In genomic region chr11:65921033-65921555, GRCh38 we compare ENCODE assay signal across 1 cellular context.
TF ChIP-seq lines count a peak whose summit lies in the region.

No MANE protein-coding gene starts in this region.

TF ChIP-seq in GM12878, 131 proteins besides CTCF, POLR2A, EP300 and RAD21:
- TF ChIP-seq ZBTB4 (CRISPR knock-in tag; IDR thresholded peaks at IDR 0.05) (no peak), MEF2A (IDR thresholded peaks at IDR 0.05; ENCODE audit: insufficient read depth, low read depth, low read length) (no peak), RELA (IDR thresholded peaks at IDR 0.05; ENCODE audit: borderline replicate concordance, partially characterized antibody) (no peak), ZNF274 (IDR thresholded peaks at IDR 0.05; ENCODE audit: insufficient read depth, insufficient read length) (no peak), SMC3 (IDR thresholded peaks at IDR 0.05; ENCODE audit: borderline replicate concordance, low read length) (no peak), CBX5 (IDR thresholded peaks at IDR 0.05; ENCODE audit: low read depth) (no peak), ZNF384 (IDR thresholded peaks at IDR 0.05; ENCODE audit: borderline replicate concordance, low read depth, low read length) (no peak), ASH2L (IDR thresholded peaks at IDR 0.05; ENCODE audit: borderline replicate concordance, low read depth) (no peak), KLF5 (IDR thresholded peaks at IDR 0.05; ENCODE audit: partially characterized antibody) (no peak), E2F4 (IDR thresholded peaks at IDR 0.05; ENCODE audit: low read depth, low read length) (no peak), ESRRA (IDR thresholded peaks at IDR 0.05; ENCODE audit: low read length) (no peak), CREB1 (IDR thresholded peaks at IDR 0.05; ENCODE audit: low read depth) (no peak), TAF1 (IDR thresholded peaks at IDR 0.05; ENCODE audit: borderline replicate concordance, low read depth, low read length) (no peak), IRF4 (IDR thresholded peaks at IDR 0.05; ENCODE audit: low read depth, low read length) (no peak)
- TF ChIP-seq, protein P1, sequence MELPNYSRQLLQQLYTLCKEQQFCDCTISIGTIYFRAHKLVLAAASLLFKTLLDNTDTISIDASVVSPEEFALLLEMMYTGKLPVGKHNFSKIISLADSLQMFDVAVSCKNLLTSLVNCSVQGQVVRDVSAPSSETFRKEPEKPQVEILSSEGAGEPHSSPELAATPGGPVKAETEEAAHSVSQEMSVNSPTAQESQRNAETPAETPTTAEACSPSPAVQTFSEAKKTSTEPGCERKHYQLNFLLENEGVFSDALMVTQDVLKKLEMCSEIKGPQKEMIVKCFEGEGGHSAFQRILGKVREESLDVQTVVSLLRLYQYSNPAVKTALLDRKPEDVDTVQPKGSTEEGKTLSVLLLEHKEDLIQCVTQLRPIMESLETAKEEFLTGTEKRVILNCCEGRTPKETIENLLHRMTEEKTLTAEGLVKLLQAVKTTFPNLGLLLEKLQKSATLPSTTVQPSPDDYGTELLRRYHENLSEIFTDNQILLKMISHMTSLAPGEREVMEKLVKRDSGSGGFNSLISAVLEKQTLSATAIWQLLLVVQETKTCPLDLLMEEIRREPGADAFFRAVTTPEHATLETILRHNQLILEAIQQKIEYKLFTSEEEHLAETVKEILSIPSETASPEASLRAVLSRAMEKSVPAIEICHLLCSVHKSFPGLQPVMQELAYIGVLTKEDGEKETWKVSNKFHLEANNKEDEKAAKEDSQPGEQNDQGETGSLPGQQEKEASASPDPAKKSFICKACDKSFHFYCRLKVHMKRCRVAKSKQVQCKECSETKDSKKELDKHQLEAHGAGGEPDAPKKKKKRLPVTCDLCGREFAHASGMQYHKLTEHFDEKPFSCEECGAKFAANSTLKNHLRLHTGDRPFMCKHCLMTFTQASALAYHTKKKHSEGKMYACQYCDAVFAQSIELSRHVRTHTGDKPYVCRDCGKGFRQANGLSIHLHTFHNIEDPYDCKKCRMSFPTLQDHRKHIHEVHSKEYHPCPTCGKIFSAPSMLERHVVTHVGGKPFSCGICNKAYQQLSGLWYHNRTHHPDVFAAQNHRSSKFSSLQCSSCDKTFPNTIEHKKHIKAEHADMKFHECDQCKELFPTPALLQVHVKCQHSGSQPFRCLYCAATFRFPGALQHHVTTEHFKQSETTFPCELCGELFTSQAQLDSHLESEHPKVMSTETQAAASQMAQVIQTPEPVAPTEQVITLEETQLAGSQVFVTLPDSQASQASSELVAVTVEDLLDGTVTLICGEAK (IDR thresholded peaks at IDR 0.05; ENCODE audit: borderline replicate concordance): no peak
